In the genomic region with DNA sequence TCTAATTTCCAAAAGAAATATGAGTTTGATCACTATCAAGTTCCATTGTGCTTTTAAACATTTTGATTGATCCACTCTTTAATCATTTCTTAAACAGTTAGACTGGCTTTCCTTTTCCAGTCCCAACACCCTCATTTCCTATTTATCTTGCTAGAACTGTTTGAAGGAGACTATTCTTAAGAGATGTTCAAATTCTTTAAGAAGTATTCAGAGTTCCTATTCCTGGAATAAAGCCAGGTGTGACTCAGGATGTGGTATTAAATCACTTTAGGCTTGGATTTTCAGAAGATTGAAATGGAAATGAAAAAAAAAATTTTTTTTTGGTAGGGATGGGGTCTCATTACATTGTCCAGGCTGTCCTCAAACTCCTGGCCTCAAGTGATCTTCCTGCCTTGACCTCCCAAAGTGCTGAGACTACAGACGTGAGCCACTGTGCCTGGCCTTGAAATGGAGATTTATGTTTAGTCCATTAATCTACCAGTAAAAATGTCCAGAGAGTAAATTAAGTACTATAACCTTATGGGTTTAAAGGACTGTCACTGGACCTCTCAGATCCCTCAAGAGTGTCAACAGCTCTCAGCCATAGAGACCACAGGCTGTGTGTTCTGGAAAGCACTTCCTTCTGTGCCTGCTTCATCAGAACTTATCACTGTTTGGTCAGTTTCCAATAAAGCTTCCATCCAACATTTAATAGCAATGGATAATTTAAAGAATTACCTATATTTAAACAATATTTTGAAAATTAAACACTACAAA, we compare ENCODE assay signal across 13 cellular contexts.
DNase-seq lines count a peak whose midpoint lies in the region; ATAC-seq and TF ChIP-seq lines count a peak whose summit lies in the region.
"Had no signal": no experiment of that assay in that cellular context is flagged by ENCODE, and none has a peak within 500 bp of the region (broad histone marks: within the 10 kb centered on the region; RNA-seq: fewer than 3 reads in every experiment).

No MANE protein-coding gene starts in this region.

- CTCF ChIA-PET in AG04449 (lab: Yijun Ruan, JAX), result no interaction called here

- H3K4me1 ChIP-seq in testis, result no peaks in the 10 kb centered on the region
- H3K4me1 ChIP-seq: psoas muscle had no signal

- H3K4me3 ChIP-seq in AG04449 (ENCODE audit: low read depth, low read length) (no peak overlapping the region), testis (no peak overlapping the region)
- H3K4me3 ChIP-seq: psoas muscle, thoracic aorta had no signal

- H3K27me3 ChIP-seq in testis, result no peaks in the 10 kb centered on the region

- peak; percentile 60 for DNase-seq in AG04449 (ENCODE audit: low read depth, low spot score)
- peak; percentile 79 for DNase-seq in HS-5 (ENCODE audit: low read depth)
- peak; percentile 29 for DNase-seq in brain pericyte (ENCODE audit: low read depth, low spot score)
- DNase-seq in kidney glomerular epithelial cell (lab: John Stamatoyannopoulos, UW), result peak; percentile 84
- DNase-seq in activated CD8-positive, alpha-beta memory T cell treated with anti-CD3 and anti-CD28 coated beads, Interleukin-2, amount 50 U/mL, for 48 hours, result no peak
- no peak for DNase-seq in testis
- DNase-seq: C1 segment of cervical spinal cord, NCI-H1105 treated with DMSO at 0.1 percent for 48 hours, NCI-H510A treated with DMSO at 0.1 percent for 48 hours, psoas muscle had no signal

- no peak for TF ChIP-seq POLR2A in testis (IDR thresholded peaks at IDR 0.05)

- no peak overlapping the region for H3K27ac ChIP-seq in testis
- H3K27ac ChIP-seq: psoas muscle, thoracic aorta had no signal

- TF ChIP-seq CTCF in AG04449 (IDR thresholded peaks at IDR 0.05; ENCODE audit: insufficient read depth, low read length, missing control alignments) (no peak), testis (IDR thresholded peaks at IDR 0.05) (no peak)

- POLR2A ChIA-PET in AG04449 (lab: Yijun Ruan, JAX), result no interaction called here

- no peak for ATAC-seq in GM18867 (IDR thresholded peaks at IDR 0.05; ENCODE audit: unreplicated experiment)
- ATAC-seq in GM21367 (IDR thresholded peaks at IDR 0.05; ENCODE audit: unreplicated experiment), result no peak
- ATAC-seq: psoas muscle had no signal

- no peaks in the 10 kb centered on the region for H3K36me3 ChIP-seq in testis (ENCODE audit: low read depth, missing control alignments)

- H3K9me3 ChIP-seq in testis, result no peaks in the 10 kb centered on the region
- H3K9me3 ChIP-seq: psoas muscle, thoracic aorta had no signal

- 50 to 56% methylated on average over 1 of the region's 1 CpG for WGBS in testis, 2 donors

- intact Hi-C loops in testis (cut with DNase I; ENCODE audit: low total_unique reads), result no loop called here

Comparison
In these comparisons a context has a peak if more than half of its experiments do, and no peak if none do; other contexts are left out.
1. DNase-seq: peak in AG04449 (single experiment), HS-5 (single experiment), brain pericyte (single experiment) and kidney glomerular epithelial cell (single experiment); none in activated CD8-positive, alpha-beta memory T cell treated with anti-CD3 and anti-CD28 coated beads, Interleukin-2, amount 50 U/mL, for 48 hours (single experiment) and testis (single experiment).